ENCODE assay signal across 1 cellular context in genomic region chr2:230282936-230283335, GRCh38.
TF ChIP-seq lines count a peak whose summit lies in the region.

No MANE protein-coding gene starts in this region.

TF ChIP-seq in HepG2, 621 proteins besides CTCF, POLR2A, EP300 and RAD21:
- TF ChIP-seq MAFK (conservative IDR thresholded peaks at IDR 0.05 in 1 of 2, IDR thresholded peaks at IDR 0.05 in 1 of 2; ENCODE audit: low read length in 2 of 2) (peak; percentile 95 to 96), MAFG (CRISPR knock-in tag; IDR thresholded peaks at IDR 0.05) (0 out of 2 replicates have a peak, but pooled peaks have one; percentile 44), MAFF (IDR thresholded peaks at IDR 0.05; ENCODE audit: low read depth, low read length) (peak; percentile 89)
- TF ChIP-seq, protein P1, sequence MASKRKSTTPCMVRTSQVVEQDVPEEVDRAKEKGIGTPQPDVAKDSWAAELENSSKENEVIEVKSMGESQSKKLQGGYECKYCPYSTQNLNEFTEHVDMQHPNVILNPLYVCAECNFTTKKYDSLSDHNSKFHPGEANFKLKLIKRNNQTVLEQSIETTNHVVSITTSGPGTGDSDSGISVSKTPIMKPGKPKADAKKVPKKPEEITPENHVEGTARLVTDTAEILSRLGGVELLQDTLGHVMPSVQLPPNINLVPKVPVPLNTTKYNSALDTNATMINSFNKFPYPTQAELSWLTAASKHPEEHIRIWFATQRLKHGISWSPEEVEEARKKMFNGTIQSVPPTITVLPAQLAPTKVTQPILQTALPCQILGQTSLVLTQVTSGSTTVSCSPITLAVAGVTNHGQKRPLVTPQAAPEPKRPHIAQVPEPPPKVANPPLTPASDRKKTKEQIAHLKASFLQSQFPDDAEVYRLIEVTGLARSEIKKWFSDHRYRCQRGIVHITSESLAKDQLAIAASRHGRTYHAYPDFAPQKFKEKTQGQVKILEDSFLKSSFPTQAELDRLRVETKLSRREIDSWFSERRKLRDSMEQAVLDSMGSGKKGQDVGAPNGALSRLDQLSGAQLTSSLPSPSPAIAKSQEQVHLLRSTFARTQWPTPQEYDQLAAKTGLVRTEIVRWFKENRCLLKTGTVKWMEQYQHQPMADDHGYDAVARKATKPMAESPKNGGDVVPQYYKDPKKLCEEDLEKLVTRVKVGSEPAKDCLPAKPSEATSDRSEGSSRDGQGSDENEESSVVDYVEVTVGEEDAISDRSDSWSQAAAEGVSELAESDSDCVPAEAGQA (IDR thresholded peaks at IDR 0.05; ENCODE audit: low read depth): no peak
- TF ChIP-seq, protein P1 (CRISPR knock-in tag; IDR thresholded peaks at IDR 0.05; ENCODE audit: borderline replicate concordance): no peak
